ENCODE assay signal across 8 cellular contexts in the genomic region with DNA sequence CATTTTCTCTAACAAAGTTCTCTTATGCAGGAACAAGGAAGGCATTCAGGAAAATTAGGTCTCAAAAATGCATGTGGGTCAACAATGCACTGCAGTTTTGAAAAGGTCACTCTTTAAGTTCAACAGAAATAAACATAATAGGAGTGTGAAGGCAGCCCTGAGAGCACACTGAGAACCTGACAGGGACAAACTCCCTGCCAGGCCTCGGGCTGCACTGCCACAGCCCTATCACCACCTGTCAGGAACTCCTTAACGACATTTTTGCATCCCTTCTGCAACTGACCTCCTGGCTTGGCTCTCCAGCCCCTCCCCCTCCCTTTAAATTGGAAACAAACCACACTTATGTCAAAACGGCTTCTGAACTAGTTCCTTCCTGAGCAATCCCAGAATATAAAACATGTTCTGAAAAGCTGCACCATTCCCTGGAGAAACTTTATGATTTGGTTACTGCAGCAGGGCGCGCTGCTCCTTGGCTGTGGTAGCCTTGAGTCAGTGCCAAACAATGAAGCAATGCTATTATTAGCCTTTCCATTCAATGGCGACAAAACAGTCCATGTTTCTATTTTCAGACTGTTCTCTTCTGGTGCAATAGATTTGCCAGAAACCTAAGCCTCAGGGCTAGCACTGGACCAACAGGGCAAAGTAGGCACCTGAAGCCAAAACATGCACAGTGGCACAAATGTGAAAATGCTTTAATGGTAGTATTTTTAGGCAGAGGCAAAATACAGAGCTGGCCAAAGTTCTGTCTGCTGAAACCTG.
A peak's percentile ranks its signal among the peaks of the same experiment; 100 is the strongest.
DNase-seq lines count a peak whose midpoint lies in the region; ATAC-seq and TF ChIP-seq lines count a peak whose summit lies in the region.

No MANE protein-coding gene starts in this region.

- no peaks in the 10 kb centered on the region; a peak in 1 of 7 replicates for H3K36me3 Mint-ChIP-seq in H9 (ENCODE audit: insufficient read depth in 1 of 3, low read depth in 3 of 3)

- no peak overlapping the region for H3K4me3 ChIP-seq in A673 (ENCODE audit: low read depth, low read length, poor library complexity, severe bottlenecking)
- H3K4me3 ChIP-seq in WERI-Rb-1 (ENCODE audit: low read depth, low read length), result no peak overlapping the region
- H3K4me3 ChIP-seq in heart left ventricle, result no peak overlapping the region
- H3K4me3 ChIP-seq in rectal smooth muscle tissue (ENCODE audit: low read length), result no peak overlapping the region

- H3K23me2 ChIP-seq in H9 (ENCODE audit: insufficient read length, low read depth, low read length, poor library complexity, severe bottlenecking), result no peaks in the 10 kb centered on the region

- POLR2A ChIA-PET in A673 (lab: Charles Lee; ENCODE audit: low non-redundant PET), result no interaction called here

- intact Hi-C loops in A673 (cut with micrococcal nuclease; ENCODE audit: unreplicated experiment) (loop anchor here (10.0 kb wide), 1 partner anchor 1232 kb away; no protein-coding TSS in a partner anchor), heart left ventricle (cut with DNase I) (loop anchor here in 9 of 10 donors (2.0 to 10.0 kb wide), 13 partner anchors 136 to 1234 kb away; partner anchors contain the start of gene ZNF608 (in 7 of the 9))

- H2BK5ac ChIP-seq in H9 (ENCODE audit: insufficient read length, low read length), result no peak overlapping the region

- no peak overlapping the region for H4K91ac ChIP-seq in H9 (ENCODE audit: insufficient read length, low read depth, low read length)

- no peak overlapping the region for H3K9ac ChIP-seq in rectal smooth muscle tissue (ENCODE audit: low read length)
- no peak overlapping the region for H3K9ac ChIP-seq in H9 (ENCODE audit: extremely low read depth, insufficient read length, low read length)

- H3K14ac ChIP-seq in H9 (ENCODE audit: insufficient read depth, low read length), result no peak overlapping the region

- peaks cover 52% of the 10 kb centered on the region for H3K27me3 Mint-ChIP-seq in H9 (ENCODE audit: low read depth)

- TF ChIP-seq POLR2A in heart left ventricle (IDR thresholded peaks at IDR 0.05), result no peak

- no peak overlapping the region for H2AFZ ChIP-seq in H9 (ENCODE audit: low read length)

- H2BK15ac ChIP-seq in H9 (ENCODE audit: low read depth, low read length), result no peak overlapping the region

- no peak overlapping the region for H4K5ac ChIP-seq in H9 (ENCODE audit: insufficient read length, low read depth, low read length)

- CTCF ChIA-PET in A673 (lab: Charles Lee), result no interaction called here

- H3K23ac ChIP-seq in H9 (ENCODE audit: insufficient read length, low read depth, low read length), result no peak overlapping the region

- H3K4me1 ChIP-seq in A673 (ENCODE audit: insufficient read depth, low read length, poor library complexity, severe bottlenecking), result peaks cover 58% of the 10 kb centered on the region
- H3K4me1 ChIP-seq in heart left ventricle, result peaks cover 23 to 71% (median 49%) of the 10 kb centered on the region in 12 donors
- H3K4me1 ChIP-seq in rectal smooth muscle tissue (ENCODE audit: control insufficient read depth, insufficient read depth, low read length), result peaks cover 17% of the 10 kb centered on the region
- H3K4me1 ChIP-seq in H9 (ENCODE audit: insufficient read depth, low read length), result peaks cover 2% of the 10 kb centered on the region; the same call in 1 of the 2 replicates

- no peak overlapping the region for H2BK20ac ChIP-seq in H9 (ENCODE audit: low read depth, low read length, poor library complexity, severe bottlenecking)

- no peak overlapping the region for H3K18ac ChIP-seq in H9 (ENCODE audit: insufficient read length, low read depth, low read length)

- H3K4me2 ChIP-seq in H9 (ENCODE audit: insufficient read depth, insufficient read length, low read length), result no peak overlapping the region

- H2BK12ac ChIP-seq in H9 (ENCODE audit: insufficient read length, low read depth, low read length), result no peak overlapping the region

- no peaks in the 10 kb centered on the region for H3K79me2 ChIP-seq in H9 (ENCODE audit: insufficient read depth, low read length)

- H3K9me3 ChIP-seq in A673 (ENCODE audit: low read depth, low read length, poor library complexity, severe bottlenecking), result no peaks in the 10 kb centered on the region
- H3K9me3 ChIP-seq in WERI-Rb-1 (ENCODE audit: severe bottlenecking), result no peaks in the 10 kb centered on the region
- H3K9me3 ChIP-seq in heart left ventricle, result no peaks in the 10 kb centered on the region
- no peaks in the 10 kb centered on the region for H3K9me3 ChIP-seq in H9 (ENCODE audit: control insufficient read depth, low read depth, low read length)

- no peak overlapping the region for H4K8ac ChIP-seq in H9 (replicated peaks; ENCODE audit: insufficient read length, low read depth, low read length)

- no peak overlapping the region for H3K27ac Mint-ChIP-seq in H9

- no TSS peak for BruUV-seq in A673 (replicated peaks; lab: Mats Ljungman, UMichigan)

- H3T11ph ChIP-seq in H9 (ENCODE audit: low read length), result no peak overlapping the region

- DNase-seq in A673 (ENCODE audit: low spot score), result peak; percentile 62
- DNase-seq in LoVo (ENCODE audit: low spot score), result peak; percentile 49
- peak; percentile 23 for DNase-seq in WERI-Rb-1
- DNase-seq in heart left ventricle, result peak; percentile 71 to 81 (median 80)
- DNase-seq in OCI-M1 (lab: John Stamatoyannopoulos, UW), result no peak
- no peak for DNase-seq in GOT3 (lab: John Stamatoyannopoulos, UW)
- DNase-seq in H9, result no peak

- H2AK5ac ChIP-seq in H9 (ENCODE audit: insufficient read length, low read length), result no peak overlapping the region

- 0 out of 5 replicates have a peak overlapping the region, but pooled peaks of 1 of the 2 experiments have one; percentile 59 for H3K4me3 Mint-ChIP-seq in H9

- 0 to 2% (median 1%) methylated on average over 6 of the region's 6 CpGs for WGBS in heart left ventricle, 4 donors
- WGBS in H9 (ENCODE audit: extremely low coverage, insufficient read length, low lambda C conversion rate), result no CpG with 5 or more reads among the region's 6 CpGs

- no peak overlapping the region for H3K56ac ChIP-seq in H9 (ENCODE audit: insufficient read length, low read depth, low read length)

- TF ChIP-seq CTCF in A673 (conservative IDR thresholded peaks at IDR 0.05; ENCODE audit: low read depth, low read length) (no peak), WERI-Rb-1 (IDR thresholded peaks at IDR 0.05; ENCODE audit: low read depth, low read length) (no peak), heart left ventricle (IDR thresholded peaks at IDR 0.05) (peak in 4 of 12 donors; percentile 13 to 44 (median 30)), H9 (conservative IDR thresholded peaks at IDR 0.05) (no peak)

- H3K36me3 ChIP-seq in A673 (ENCODE audit: insufficient read depth, low read length, poor library complexity, severe bottlenecking) (no peaks in the 10 kb centered on the region), WERI-Rb-1 (no peaks in the 10 kb centered on the region), heart left ventricle (no peaks in the 10 kb centered on the region), rectal smooth muscle tissue (ENCODE audit: control insufficient read depth, insufficient read depth, low read length) (no peaks in the 10 kb centered on the region)

- H3K27ac ChIP-seq in A673 (ENCODE audit: low read depth, low read length, poor library complexity, severe bottlenecking) (no peak overlapping the region), WERI-Rb-1 (peak overlapping the region; percentile 59), heart left ventricle (peak overlapping the region in 11 of 12 donors; percentile 52 to 81 (median 75)), rectal smooth muscle tissue (ENCODE audit: low read depth, low read length) (peak overlapping the region; percentile 3), H9 (ENCODE audit: insufficient read length, low read depth, low read length) (no peak overlapping the region)

- H3K4ac ChIP-seq in H9 (ENCODE audit: low read depth, low read length), result no peak overlapping the region

- H2BK120ac ChIP-seq in H9 (ENCODE audit: low read depth, low read length, poor library complexity, severe bottlenecking), result no peak overlapping the region

- H3K4me1 Mint-ChIP-seq in H9, result peaks cover 47 to 50% of the 10 kb centered on the region in 2 experiments

- H3K9me3 Mint-ChIP-seq in H9, result peaks cover 0 to 6% of the 10 kb centered on the region in 2 experiments; a peak in 1 of 5 replicates

- H3K27me3 ChIP-seq in A673 (replicated peaks; ENCODE audit: insufficient read depth, low read depth, low read length, poor library complexity), result no peaks in the 10 kb centered on the region
- H3K27me3 ChIP-seq in WERI-Rb-1 (ENCODE audit: insufficient read depth, low read depth, severe bottlenecking), result no peaks in the 10 kb centered on the region
- no peaks in the 10 kb centered on the region for H3K27me3 ChIP-seq in heart left ventricle
- H3K27me3 ChIP-seq in rectal smooth muscle tissue (ENCODE audit: control insufficient read depth, insufficient read depth, low read length), result no peaks in the 10 kb centered on the region
- peaks cover 5% of the 10 kb centered on the region; the same call in 1 of the 2 replicates for H3K27me3 ChIP-seq in H9 (ENCODE audit: insufficient read depth, low read length)

- H4K20me1 ChIP-seq in H9 (ENCODE audit: control insufficient read depth, insufficient read depth, insufficient read length), result no peaks in the 10 kb centered on the region

- H3K79me1 ChIP-seq in H9 (ENCODE audit: insufficient read depth, low read depth, low read length, poor library complexity, severe bottlenecking), result no peaks in the 10 kb centered on the region

- ATAC-seq in heart left ventricle, result peak; percentile 91 to 94 (median 94)

Comparison
In these comparisons a context has a peak if more than half of its experiments do, and no peak if none do; other contexts are left out.
1. DNase-seq: peak in A673 (single experiment), LoVo (single experiment), WERI-Rb-1 (single experiment) and heart left ventricle (5 of 5); none in OCI-M1 (single experiment), GOT3 (single experiment) and H9 (single experiment).
2. H3K27ac ChIP-seq: peak in WERI-Rb-1 (single experiment), heart left ventricle (11 of 12) and rectal smooth muscle tissue (single experiment); none in A673 (single experiment) and H9 (single experiment).